ENCODE assay signal across 2 cellular contexts in the genomic region with DNA sequence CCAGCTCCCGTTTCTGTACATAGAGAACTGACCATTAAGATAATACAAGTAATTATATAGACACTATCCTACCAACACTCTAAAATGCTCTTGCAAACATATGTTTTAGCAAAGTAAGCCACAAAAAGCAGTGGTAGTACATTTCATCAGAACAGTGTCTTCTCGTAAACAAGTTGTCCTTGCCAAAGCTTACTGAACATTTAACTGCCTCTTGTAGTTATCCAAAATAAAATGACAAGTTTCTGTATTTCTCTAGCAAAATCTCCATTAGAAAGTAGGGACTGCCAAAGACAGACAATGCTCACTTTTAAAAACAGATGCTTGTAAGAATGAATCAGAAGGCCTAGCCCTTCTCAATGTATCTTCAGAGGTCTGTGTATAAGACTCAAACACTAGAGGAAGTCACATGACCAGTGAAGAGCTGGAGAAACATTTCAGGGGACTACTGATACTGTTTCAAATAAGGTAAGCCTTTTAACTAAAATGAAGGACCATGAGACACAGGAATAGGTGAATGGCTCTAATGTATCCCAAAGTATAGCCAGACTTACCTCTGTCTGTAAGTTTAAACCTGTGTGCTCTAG.
TF ChIP-seq lines count a peak whose summit lies in the region.

No MANE protein-coding gene starts in this region.

TF ChIP-seq in GM12891, 5 proteins besides CTCF, POLR2A, EP300 and RAD21 (continued from another document):
- TF ChIP-seq POU2F2 (IDR thresholded peaks at IDR 0.05; ENCODE audit: low read depth, low read length) (no peak), PAX5 (IDR thresholded peaks at IDR 0.05; ENCODE audit: insufficient read depth, low read length, severe bottlenecking) (no peak), TAF1 (IDR thresholded peaks at IDR 0.05; ENCODE audit: low read depth, low read length) (no peak)

TF ChIP-seq in GM23338, 12 proteins besides CTCF, POLR2A, EP300 and RAD21 (continued from another document):
- TF ChIP-seq, protein P1, sequence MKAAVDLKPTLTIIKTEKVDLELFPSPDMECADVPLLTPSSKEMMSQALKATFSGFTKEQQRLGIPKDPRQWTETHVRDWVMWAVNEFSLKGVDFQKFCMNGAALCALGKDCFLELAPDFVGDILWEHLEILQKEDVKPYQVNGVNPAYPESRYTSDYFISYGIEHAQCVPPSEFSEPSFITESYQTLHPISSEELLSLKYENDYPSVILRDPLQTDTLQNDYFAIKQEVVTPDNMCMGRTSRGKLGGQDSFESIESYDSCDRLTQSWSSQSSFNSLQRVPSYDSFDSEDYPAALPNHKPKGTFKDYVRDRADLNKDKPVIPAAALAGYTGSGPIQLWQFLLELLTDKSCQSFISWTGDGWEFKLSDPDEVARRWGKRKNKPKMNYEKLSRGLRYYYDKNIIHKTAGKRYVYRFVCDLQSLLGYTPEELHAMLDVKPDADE (IDR thresholded peaks at IDR 0.05), result no peak
- TF ChIP-seq EZH2 (IDR thresholded peaks at IDR 0.05; ENCODE audit: low read depth, unreplicated experiment), result no peak
- no peak for TF ChIP-seq STAT1 (IDR thresholded peaks at IDR 0.05; ENCODE audit: unreplicated experiment)
- TF ChIP-seq POLR2AphosphoS5 (IDR thresholded peaks at IDR 0.05; ENCODE audit: low read depth), result no peak
- TF ChIP-seq, protein P2, sequence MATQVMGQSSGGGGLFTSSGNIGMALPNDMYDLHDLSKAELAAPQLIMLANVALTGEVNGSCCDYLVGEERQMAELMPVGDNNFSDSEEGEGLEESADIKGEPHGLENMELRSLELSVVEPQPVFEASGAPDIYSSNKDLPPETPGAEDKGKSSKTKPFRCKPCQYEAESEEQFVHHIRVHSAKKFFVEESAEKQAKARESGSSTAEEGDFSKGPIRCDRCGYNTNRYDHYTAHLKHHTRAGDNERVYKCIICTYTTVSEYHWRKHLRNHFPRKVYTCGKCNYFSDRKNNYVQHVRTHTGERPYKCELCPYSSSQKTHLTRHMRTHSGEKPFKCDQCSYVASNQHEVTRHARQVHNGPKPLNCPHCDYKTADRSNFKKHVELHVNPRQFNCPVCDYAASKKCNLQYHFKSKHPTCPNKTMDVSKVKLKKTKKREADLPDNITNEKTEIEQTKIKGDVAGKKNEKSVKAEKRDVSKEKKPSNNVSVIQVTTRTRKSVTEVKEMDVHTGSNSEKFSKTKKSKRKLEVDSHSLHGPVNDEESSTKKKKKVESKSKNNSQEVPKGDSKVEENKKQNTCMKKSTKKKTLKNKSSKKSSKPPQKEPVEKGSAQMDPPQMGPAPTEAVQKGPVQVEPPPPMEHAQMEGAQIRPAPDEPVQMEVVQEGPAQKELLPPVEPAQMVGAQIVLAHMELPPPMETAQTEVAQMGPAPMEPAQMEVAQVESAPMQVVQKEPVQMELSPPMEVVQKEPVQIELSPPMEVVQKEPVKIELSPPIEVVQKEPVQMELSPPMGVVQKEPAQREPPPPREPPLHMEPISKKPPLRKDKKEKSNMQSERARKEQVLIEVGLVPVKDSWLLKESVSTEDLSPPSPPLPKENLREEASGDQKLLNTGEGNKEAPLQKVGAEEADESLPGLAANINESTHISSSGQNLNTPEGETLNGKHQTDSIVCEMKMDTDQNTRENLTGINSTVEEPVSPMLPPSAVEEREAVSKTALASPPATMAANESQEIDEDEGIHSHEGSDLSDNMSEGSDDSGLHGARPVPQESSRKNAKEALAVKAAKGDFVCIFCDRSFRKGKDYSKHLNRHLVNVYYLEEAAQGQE (IDR thresholded peaks at IDR 0.05; ENCODE audit: unreplicated experiment), result no peak
- TF ChIP-seq, protein P3, sequence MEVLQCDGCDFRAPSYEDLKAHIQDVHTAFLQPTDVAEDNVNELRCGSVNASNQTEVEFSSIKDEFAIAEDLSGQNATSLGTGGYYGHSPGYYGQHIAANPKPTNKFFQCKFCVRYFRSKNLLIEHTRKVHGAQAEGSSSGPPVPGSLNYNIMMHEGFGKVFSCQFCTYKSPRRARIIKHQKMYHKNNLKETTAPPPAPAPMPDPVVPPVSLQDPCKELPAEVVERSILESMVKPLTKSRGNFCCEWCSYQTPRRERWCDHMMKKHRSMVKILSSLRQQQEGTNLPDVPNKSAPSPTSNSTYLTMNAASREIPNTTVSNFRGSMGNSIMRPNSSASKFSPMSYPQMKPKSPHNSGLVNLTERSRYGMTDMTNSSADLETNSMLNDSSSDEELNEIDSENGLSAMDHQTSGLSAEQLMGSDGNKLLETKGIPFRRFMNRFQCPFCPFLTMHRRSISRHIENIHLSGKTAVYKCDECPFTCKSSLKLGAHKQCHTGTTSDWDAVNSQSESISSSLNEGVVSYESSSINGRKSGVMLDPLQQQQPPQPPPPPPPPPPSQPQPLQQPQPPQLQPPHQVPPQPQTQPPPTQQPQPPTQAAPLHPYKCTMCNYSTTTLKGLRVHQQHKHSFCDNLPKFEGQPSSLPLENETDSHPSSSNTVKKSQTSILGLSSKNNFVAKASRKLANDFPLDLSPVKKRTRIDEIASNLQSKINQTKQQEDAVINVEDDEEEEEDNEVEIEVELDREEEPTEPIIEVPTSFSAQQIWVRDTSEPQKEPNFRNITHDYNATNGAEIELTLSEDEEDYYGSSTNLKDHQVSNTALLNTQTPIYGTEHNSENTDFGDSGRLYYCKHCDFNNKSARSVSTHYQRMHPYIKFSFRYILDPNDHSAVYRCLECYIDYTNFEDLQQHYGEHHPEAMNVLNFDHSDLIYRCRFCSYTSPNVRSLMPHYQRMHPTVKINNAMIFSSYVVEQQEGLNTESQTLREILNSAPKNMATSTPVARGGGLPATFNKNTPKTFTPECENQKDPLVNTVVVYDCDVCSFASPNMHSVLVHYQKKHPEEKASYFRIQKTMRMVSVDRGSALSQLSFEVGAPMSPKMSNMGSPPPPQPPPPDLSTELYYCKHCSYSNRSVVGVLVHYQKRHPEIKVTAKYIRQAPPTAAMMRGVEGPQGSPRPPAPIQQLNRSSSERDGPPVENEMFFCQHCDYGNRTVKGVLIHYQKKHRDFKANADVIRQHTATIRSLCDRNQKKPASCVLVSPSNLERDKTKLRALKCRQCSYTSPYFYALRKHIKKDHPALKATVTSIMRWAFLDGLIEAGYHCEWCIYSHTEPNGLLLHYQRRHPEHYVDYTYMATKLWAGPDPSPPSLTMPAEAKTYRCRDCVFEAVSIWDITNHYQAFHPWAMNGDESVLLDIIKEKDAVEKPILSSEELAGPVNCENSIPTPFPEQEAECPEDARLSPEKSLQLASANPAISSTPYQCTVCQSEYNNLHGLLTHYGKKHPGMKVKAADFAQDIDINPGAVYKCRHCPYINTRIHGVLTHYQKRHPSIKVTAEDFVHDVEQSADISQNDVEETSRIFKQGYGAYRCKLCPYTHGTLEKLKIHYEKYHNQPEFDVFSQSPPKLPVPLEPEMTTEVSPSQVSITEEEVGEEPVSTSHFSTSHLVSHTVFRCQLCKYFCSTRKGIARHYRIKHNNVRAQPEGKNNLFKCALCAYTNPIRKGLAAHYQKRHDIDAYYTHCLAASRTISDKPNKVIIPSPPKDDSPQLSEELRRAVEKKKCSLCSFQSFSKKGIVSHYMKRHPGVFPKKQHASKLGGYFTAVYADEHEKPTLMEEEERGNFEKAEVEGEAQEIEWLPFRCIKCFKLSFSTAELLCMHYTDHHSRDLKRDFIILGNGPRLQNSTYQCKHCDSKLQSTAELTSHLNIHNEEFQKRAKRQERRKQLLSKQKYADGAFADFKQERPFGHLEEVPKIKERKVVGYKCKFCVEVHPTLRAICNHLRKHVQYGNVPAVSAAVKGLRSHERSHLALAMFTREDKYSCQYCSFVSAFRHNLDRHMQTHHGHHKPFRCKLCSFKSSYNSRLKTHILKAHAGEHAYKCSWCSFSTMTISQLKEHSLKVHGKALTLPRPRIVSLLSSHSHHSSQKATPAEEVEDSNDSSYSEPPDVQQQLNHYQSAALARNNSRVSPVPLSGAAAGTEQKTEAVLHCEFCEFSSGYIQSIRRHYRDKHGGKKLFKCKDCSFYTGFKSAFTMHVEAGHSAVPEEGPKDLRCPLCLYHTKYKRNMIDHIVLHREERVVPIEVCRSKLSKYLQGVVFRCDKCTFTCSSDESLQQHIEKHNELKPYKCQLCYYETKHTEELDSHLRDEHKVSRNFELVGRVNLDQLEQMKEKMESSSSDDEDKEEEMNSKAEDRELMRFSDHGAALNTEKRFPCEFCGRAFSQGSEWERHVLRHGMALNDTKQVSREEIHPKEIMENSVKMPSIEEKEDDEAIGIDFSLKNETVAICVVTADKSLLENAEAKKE (CRISPR knock-in tag; IDR thresholded peaks at IDR 0.05), result no peak
- TF ChIP-seq EZH2phosphoT487 (IDR thresholded peaks at IDR 0.05; ENCODE audit: unreplicated experiment), result no peak
- no peak for TF ChIP-seq ZNF331 (CRISPR knock-in tag; IDR thresholded peaks at IDR 0.05; ENCODE audit: low read depth)
- no peak for TF ChIP-seq ZNF114 (CRISPR knock-in tag; IDR thresholded peaks at IDR 0.05)
- no peak for TF ChIP-seq CREB1 (CRISPR knock-in tag; IDR thresholded peaks at IDR 0.05; ENCODE audit: low read depth)
